In the genomic region with DNA sequence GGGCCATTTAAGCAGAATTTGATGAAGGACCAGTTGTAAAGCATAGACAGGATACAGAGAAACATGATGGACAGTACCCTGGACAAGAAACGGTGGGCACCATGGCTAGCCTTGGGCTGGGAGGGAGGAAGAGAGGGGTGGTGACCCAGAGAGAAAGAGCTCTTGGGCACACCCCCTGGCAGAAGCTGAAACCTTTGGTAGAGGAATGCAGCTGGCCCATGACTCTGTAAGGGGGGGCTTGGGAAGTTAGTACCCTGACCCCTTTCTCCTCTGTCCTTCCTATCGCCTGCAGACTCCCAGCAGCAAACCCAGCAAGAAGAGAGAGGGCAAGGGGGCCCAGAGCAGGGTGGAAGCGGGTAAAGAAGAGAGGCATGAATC, we compare ENCODE assay signal across 1 cellular context.
TF ChIP-seq lines count a peak whose summit lies in the region.

No MANE protein-coding gene starts in this region.

TF ChIP-seq in HepG2, 621 proteins besides CTCF, POLR2A, EP300 and RAD21:
- no peak for TF ChIP-seq NFATC3 (CRISPR knock-in tag; IDR thresholded peaks at IDR 0.05)
- no peak for TF ChIP-seq JUND (CRISPR knock-in tag; IDR thresholded peaks at IDR 0.05)
- no peak for TF ChIP-seq KDM4B (CRISPR knock-in tag; IDR thresholded peaks at IDR 0.05)
- TF ChIP-seq TSC22D2 (CRISPR knock-in tag; IDR thresholded peaks at IDR 0.05; ENCODE audit: borderline replicate concordance), result 0 out of 2 replicates have a peak, but pooled peaks have one; percentile 11
- TF ChIP-seq SALL1 (CRISPR knock-in tag; IDR thresholded peaks at IDR 0.05), result 0 out of 2 replicates have a peak, but pooled peaks have one; percentile 0
- TF ChIP-seq TBP (CRISPR knock-in tag; IDR thresholded peaks at IDR 0.05), result no peak
- no peak for TF ChIP-seq MED1 (CRISPR knock-in tag; IDR thresholded peaks at IDR 0.05)
- TF ChIP-seq NFKB2 (CRISPR knock-in tag; IDR thresholded peaks at IDR 0.05; ENCODE audit: borderline replicate concordance), result no peak
- TF ChIP-seq, protein P1, sequence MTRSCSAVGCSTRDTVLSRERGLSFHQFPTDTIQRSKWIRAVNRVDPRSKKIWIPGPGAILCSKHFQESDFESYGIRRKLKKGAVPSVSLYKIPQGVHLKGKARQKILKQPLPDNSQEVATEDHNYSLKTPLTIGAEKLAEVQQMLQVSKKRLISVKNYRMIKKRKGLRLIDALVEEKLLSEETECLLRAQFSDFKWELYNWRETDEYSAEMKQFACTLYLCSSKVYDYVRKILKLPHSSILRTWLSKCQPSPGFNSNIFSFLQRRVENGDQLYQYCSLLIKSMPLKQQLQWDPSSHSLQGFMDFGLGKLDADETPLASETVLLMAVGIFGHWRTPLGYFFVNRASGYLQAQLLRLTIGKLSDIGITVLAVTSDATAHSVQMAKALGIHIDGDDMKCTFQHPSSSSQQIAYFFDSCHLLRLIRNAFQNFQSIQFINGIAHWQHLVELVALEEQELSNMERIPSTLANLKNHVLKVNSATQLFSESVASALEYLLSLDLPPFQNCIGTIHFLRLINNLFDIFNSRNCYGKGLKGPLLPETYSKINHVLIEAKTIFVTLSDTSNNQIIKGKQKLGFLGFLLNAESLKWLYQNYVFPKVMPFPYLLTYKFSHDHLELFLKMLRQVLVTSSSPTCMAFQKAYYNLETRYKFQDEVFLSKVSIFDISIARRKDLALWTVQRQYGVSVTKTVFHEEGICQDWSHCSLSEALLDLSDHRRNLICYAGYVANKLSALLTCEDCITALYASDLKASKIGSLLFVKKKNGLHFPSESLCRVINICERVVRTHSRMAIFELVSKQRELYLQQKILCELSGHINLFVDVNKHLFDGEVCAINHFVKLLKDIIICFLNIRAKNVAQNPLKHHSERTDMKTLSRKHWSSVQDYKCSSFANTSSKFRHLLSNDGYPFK (CRISPR knock-in tag; IDR thresholded peaks at IDR 0.05; ENCODE audit: borderline replicate concordance), result 0 out of 2 replicates have a peak, but pooled peaks have one; percentile 15
- TF ChIP-seq, protein P2, sequence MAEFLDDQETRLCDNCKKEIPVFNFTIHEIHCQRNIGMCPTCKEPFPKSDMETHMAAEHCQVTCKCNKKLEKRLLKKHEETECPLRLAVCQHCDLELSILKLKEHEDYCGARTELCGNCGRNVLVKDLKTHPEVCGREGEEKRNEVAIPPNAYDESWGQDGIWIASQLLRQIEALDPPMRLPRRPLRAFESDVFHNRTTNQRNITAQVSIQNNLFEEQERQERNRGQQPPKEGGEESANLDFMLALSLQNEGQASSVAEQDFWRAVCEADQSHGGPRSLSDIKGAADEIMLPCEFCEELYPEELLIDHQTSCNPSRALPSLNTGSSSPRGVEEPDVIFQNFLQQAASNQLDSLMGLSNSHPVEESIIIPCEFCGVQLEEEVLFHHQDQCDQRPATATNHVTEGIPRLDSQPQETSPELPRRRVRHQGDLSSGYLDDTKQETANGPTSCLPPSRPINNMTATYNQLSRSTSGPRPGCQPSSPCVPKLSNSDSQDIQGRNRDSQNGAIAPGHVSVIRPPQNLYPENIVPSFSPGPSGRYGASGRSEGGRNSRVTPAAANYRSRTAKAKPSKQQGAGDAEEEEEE (CRISPR knock-in tag; IDR thresholded peaks at IDR 0.05; ENCODE audit: borderline replicate concordance), result no peak
- no peak for TF ChIP-seq ATM (IDR thresholded peaks at IDR 0.05; ENCODE audit: borderline replicate concordance)
TF ChIP-seq in HepG2: peak in this region for 3.
